ENCODE assay signal across 8 cellular contexts in genomic region chr16:78099372-78100161, GRCh38.
DNase-seq lines count a peak whose midpoint lies in the region; ATAC-seq lines count a peak whose summit lies in the region.

Gene WWOX (plus strand): TSS chr16:78099654.

- DNase-seq in COLO668 (lab: John Stamatoyannopoulos, UW; ENCODE audit: unreplicated experiment) (peak; percentile 98), HS-27A (ENCODE audit: low read depth) (peak; percentile 82), medulla oblongata (ENCODE audit: extremely low spot score) (peak; percentile 97)
- peak; percentile 94 for DNase-seq in NK-92 treated with Interleukin-12 subunit alpha and Interleukin-12 subunit beta, amount 100 ng/mL, for 24 hours (lab: John Stamatoyannopoulos, UW)
- peak; percentile 96 for DNase-seq in activated CD8-positive, alpha-beta memory T cell treated with anti-CD3 and anti-CD28 coated beads for 24 hours
- peak; percentile 94 for DNase-seq in effector CD8-positive, alpha-beta T cell (lab: John Stamatoyannopoulos, UW)
- DNase-seq in stimulated activated CD8-positive, alpha-beta memory T cell treated with anti-CD3 and anti-CD28 coated beads, Interleukin-12 subunit alpha, Interleukin-12 subunit beta, amount 100 ng/mL, for 1 hour (ENCODE audit: low read depth) = peak; percentile 90

- ATAC-seq in GM19467 (IDR thresholded peaks at IDR 0.05; ENCODE audit: unreplicated experiment) = peak; percentile 97

Comparison
In these comparisons a context has a peak if more than half of its experiments do, and no peak if none do; other contexts are left out.
1. Peak in every context shown above with its lines: DNase-seq and ATAC-seq.